Comparison of ENCODE assay signal across 21 cellular contexts in genomic region chr9:133448487-133448972, GRCh38. TPM values are rescaled to one million over a fixed set of nuclear protein-coding genes. Genes with fewer than 3 reads are reported as not detected.
DNase-seq lines count a peak whose midpoint lies in the region; ATAC-seq, FAIRE-seq and TF ChIP-seq lines count a peak whose summit lies in the region.
"Had no signal": no experiment of that assay in that cellular context is flagged by ENCODE, and none has a peak within 500 bp of the region (broad histone marks: within the 10 kb centered on the region; RNA-seq: fewer than 3 reads in every experiment).

No MANE protein-coding gene starts in this region.

- H3K36me3 ChIP-seq in HepG2 (replicated peaks in 1 of 2; ENCODE audit: control insufficient read depth in 1 of 2, insufficient read depth in 2 of 2, low read length in 2 of 2) (no peaks in the 10 kb centered on the region), small intestine (ENCODE audit: control insufficient read depth in 2 of 2, insufficient read depth in 2 of 2, low read length in 2 of 2) (no peaks in the 10 kb centered on the region), testis (ENCODE audit: low read depth, missing control alignments) (no peaks in the 10 kb centered on the region)

- no peak for FAIRE-seq in HepG2 (lab: Jason Lieb, UNC)
- no peak for FAIRE-seq in small intestine (lab: Jason Lieb, UNC)

- H3K9me3 ChIP-seq in HepG2 (ENCODE audit: low read length), result no peaks in the 10 kb centered on the region
- no peaks in the 10 kb centered on the region for H3K9me3 ChIP-seq in small intestine (ENCODE audit: control insufficient read depth, low read depth)
- no peaks in the 10 kb centered on the region for H3K9me3 ChIP-seq in testis
- H3K9me3 ChIP-seq: Caco-2 had no signal

- H3K4me3 ChIP-seq in HepG2 (replicated peaks in 1 of 3; ENCODE audit: insufficient read depth in 1 of 3, low read depth in 2 of 3, low read length in 3 of 3) (peak overlapping the region in 2 of 3 experiments; percentile 36 to 66; a peak in 4 of 6 replicates), small intestine (ENCODE audit: low read depth in 1 of 2, low read length in 2 of 2) (no peak overlapping the region), testis (no peak overlapping the region)
- H3K4me3 ChIP-seq: PC-9 had no signal

- no peak for TF ChIP-seq RAD21 in HepG2 (CRISPR knock-in tag; IDR thresholded peaks at IDR 0.05)

- H3K27me3 ChIP-seq in HepG2 (ENCODE audit: control insufficient read depth in 1 of 2, insufficient read depth in 2 of 2, low read length in 2 of 2) (peaks cover 3 to 29% of the 10 kb centered on the region in 2 experiments; a peak in 3 of 5 replicates), small intestine (ENCODE audit: control insufficient read depth in 2 of 2, insufficient read depth in 2 of 2, low read length in 2 of 2) (no peaks in the 10 kb centered on the region), testis (no peaks in the 10 kb centered on the region)

- H3K4me2 ChIP-seq in HepG2 (ENCODE audit: low read depth, low read length), result peak overlapping the region; percentile 82
- H3K4me2 ChIP-seq: PC-9 had no signal

- WGBS in HepG2 (ENCODE audit: low lambda C conversion rate), result 0% methylated on average over 4 of the region's 13 CpGs
- WGBS in small intestine, 3 donors, result 37 to 68% (median 37%) methylated on average over 13 of the region's 13 CpGs
- WGBS in testis, 2 donors, result 72 to 75% methylated on average over 8 to 10 of the region's 13 CpGs

- H3K9me3 Mint-ChIP-seq in WTC11, result no peaks in the 10 kb centered on the region
- H3K9me3 Mint-ChIP-seq: CD4-positive, alpha-beta T cell had no signal

- no peaks in the 10 kb centered on the region for H3K27me3 Mint-ChIP-seq in WTC11 (ENCODE audit: low read depth)

- H2AFZ ChIP-seq in HepG2 (ENCODE audit: low read length), result no peak overlapping the region
- H2AFZ ChIP-seq: PC-9 had no signal

- H3K27ac ChIP-seq in HepG2 (ENCODE audit: extremely low read length, insufficient read depth, low read length), result no peak overlapping the region
- no peak overlapping the region for H3K27ac ChIP-seq in small intestine (ENCODE audit: low read depth in 1 of 2, low read length in 1 of 2)
- H3K27ac ChIP-seq in testis, result no peak overlapping the region
- H3K27ac ChIP-seq: 22Rv1, PC-9, RWPE1 had no signal

- no peaks in the 10 kb centered on the region for H3K36me3 Mint-ChIP-seq in WTC11

- H3K9ac ChIP-seq in HepG2 (ENCODE audit: insufficient read depth, low read depth, low read length), result 0 out of 2 replicates have a peak overlapping the region, but pooled peaks have one; percentile 11

- POLR2A ChIA-PET in WTC11 (lab: Charles Lee) (no interaction called here), HepG2 (lab: Yijun Ruan, JAX) (interaction anchor here (1.9 to 2.1 kb wide), 2 partner anchors 11 to 30 kb away, joined by 4 to 16 read pairs; partner anchors contain the start of genes CACFD1 and REXO4)

- intact Hi-C loops in HepG2 (cut with micrococcal nuclease; ENCODE audit: unreplicated experiment) (no loop called here), testis (cut with DNase I; ENCODE audit: low total_unique reads) (no loop called here)

- TF ChIP-seq POLR2A in HepG2 (IDR thresholded peaks at IDR 0.05; ENCODE audit: insufficient read depth in 1 of 2, low read depth in 2 of 2, low read length in 2 of 2) (no peak), testis (IDR thresholded peaks at IDR 0.05) (no peak)

- H3K4me1 ChIP-seq in HepG2 (ENCODE audit: insufficient read depth, low read length), result peaks cover 24% of the 10 kb centered on the region
- H3K4me1 ChIP-seq in small intestine (ENCODE audit: control insufficient read depth in 2 of 2, insufficient read depth in 1 of 2, low read depth in 1 of 2, low read length in 1 of 2), result no peaks in the 10 kb centered on the region
- no peaks in the 10 kb centered on the region for H3K4me1 ChIP-seq in testis
- H3K4me1 ChIP-seq: Caco-2 had no signal

- H3K4me3 Mint-ChIP-seq in WTC11, result no peak overlapping the region
- H3K4me3 Mint-ChIP-seq: CD4-positive, alpha-beta T cell had no signal

- H3K27ac Mint-ChIP-seq in WTC11, result no peak overlapping the region
- H3K27ac Mint-ChIP-seq: CD4-positive, alpha-beta T cell had no signal

- CTCF ChIA-PET in WTC11 (lab: Charles Lee), result no interaction called here
- CTCF ChIA-PET in HepG2 (lab: Yijun Ruan, JAX; ENCODE audit: low intra/inter-chr PET ratio, low total read pairs), result no interaction called here

- peak; percentile 24; the same call in 1 of the 2 replicates for ATAC-seq in WTC11
- peak; percentile 86 for ATAC-seq in HepG2

- no peaks in the 10 kb centered on the region for H4K20me1 ChIP-seq in HepG2 (ENCODE audit: insufficient read depth, low read length)

- TF ChIP-seq EP300 in HepG2 (IDR thresholded peaks at IDR 0.05; ENCODE audit: low read depth in 2 of 2, low read length in 2 of 2) (no peak), HepG2 (CRISPR knock-in tag; IDR thresholded peaks at IDR 0.05; ENCODE audit: borderline replicate concordance) (no peak)

- in situ Hi-C loops in HepG2 (cut with HindIII; ENCODE audit: extremely low pct_ligation_motif_present, low pct_unique_long_range_greater_than_20kb), result no loop called here

- no peaks in the 10 kb centered on the region for H3K79me2 ChIP-seq in HepG2 (ENCODE audit: insufficient read depth, low read length)

- H3K4me1 Mint-ChIP-seq in WTC11, result no peaks in the 10 kb centered on the region

- DNase-seq in NCI-H1417 (lab: John Stamatoyannopoulos, UW) (peak in 2 of 3 experiments; percentile 19 to 66), NCI-H1417 treated with DMSO at 0.1 percent for 48 hours (lab: John Stamatoyannopoulos, UW) (no peak), WTC11 (ENCODE audit: low spot score) (peak; percentile 9), HepG2 (ENCODE audit: low spot score) (peak; percentile 25), small intestine (peak; percentile 44), testis (no peak), NCI-H526 (lab: John Stamatoyannopoulos, UW) (no peak), retina (no peak)
- DNase-seq: Caco-2; CD4-positive, alpha-beta T cell; DMS153; GDM1; HCEC 1CT; NCI-H1105; NCI-H187; NCI-H2107; NCI-H510A; NCI-H82; PC-9 had no signal

- BruUV-seq in HepG2 (replicated peaks; lab: Mats Ljungman, UMichigan), result no TSS peak

- no peak for TF ChIP-seq CTCF in WTC11 (IDR thresholded peaks at IDR 0.05)
- TF ChIP-seq CTCF in HepG2 (CRISPR knock-in tag; IDR thresholded peaks at IDR 0.05), result peak; percentile 12; the same call in 1 of the 2 replicates
- TF ChIP-seq CTCF in testis (IDR thresholded peaks at IDR 0.05), result no peak

RNA-seq across cellular contexts. Expression of gene CACFD1, which starts 11.2 kb away (rescaled TPM):
- total RNA-seq in WTC11 (2021) (22.5 to 38.7 TPM (median 29.5 TPM) in 3 replicates), HepG2 (2016; rRNA removed; fragmentation: Illumina TruSeq; extraction: Trizol) (8.2 and 13.8 TPM in 2 replicates), testis (10 to 100 TPM; 43.3 to 47.9 TPM)
- total RNA-seq in HepG2 (2016; cell fraction: cytosol; rRNA removed; fragmentation: Illumina TruSeq; extraction: Trizol; ENCODE audit: low read depth), result 3.2 and 3.9 TPM in 2 replicates
- 7.9 and 15.6 TPM in 2 replicates for total RNA-seq in HepG2 (2016; cell fraction: insoluble cytoplasmic fraction; rRNA removed; fragmentation: Illumina TruSeq; extraction: Trizol)
- total RNA-seq in HepG2 (2016; cell fraction: membrane; rRNA removed; fragmentation: Illumina TruSeq; extraction: Trizol), result 10.0 and 11.4 TPM in 2 replicates
- 12.1 and 14.4 TPM in 2 replicates for total RNA-seq in HepG2 (2016; cell fraction: nucleus; rRNA removed; fragmentation: Illumina TruSeq; extraction: Trizol)
- polyA plus RNA-seq in HepG2 (2011; rRNA removed) (14.6 and 21.3 TPM in 2 replicates), small intestine (10 to 100 TPM; 27.0 to 30.8 (median 28.2) TPM), testis (ENCODE audit: insufficient read depth, low read depth, low replicate concordance) (34.7 TPM)
- 13.1 and 15.4 TPM in 2 replicates for polyA plus RNA-seq in HepG2 (2011; cell fraction: cytosol; rRNA removed)
- polyA plus RNA-seq in HepG2 (2011; cell fraction: nucleus; rRNA removed), result 33.2 and 35.5 TPM in 2 replicates
- polyA plus RNA-seq in HepG2 (2012), result 12.0 and 17.4 TPM in 2 replicates
- 3.2 and 4.4 TPM in 2 replicates for polyA plus RNA-seq in HepG2 (2016; cell fraction: cytosol; fragmentation: Illumina TruSeq; extraction: Trizol; ENCODE audit: low read depth)
- polyA plus RNA-seq in HepG2 (2016; cell fraction: insoluble cytoplasmic fraction; fragmentation: Illumina TruSeq; extraction: Trizol; ENCODE audit: low read depth), result 8.6 and 9.0 TPM in 2 replicates
- 8.8 and 9.3 TPM in 2 replicates for polyA plus RNA-seq in HepG2 (2016; cell fraction: membrane; fragmentation: Illumina TruSeq; extraction: Trizol; ENCODE audit: low read depth)
- polyA plus RNA-seq in HepG2 (2016; cell fraction: nucleus; fragmentation: Illumina TruSeq; extraction: Trizol; ENCODE audit: insufficient read depth, low read depth), result 20.0 and 22.0 TPM in 2 replicates
- 8.1 and 55.0 TPM in 2 replicates for polyA minus RNA-seq in HepG2 (2011; rRNA and poly(A)+ RNA removed; ENCODE audit: low replicate concordance)
- 7.1 and 8.0 TPM in 2 replicates for polyA minus RNA-seq in HepG2 (2011; cell fraction: cytosol; rRNA and poly(A)+ RNA removed)
- polyA minus RNA-seq in HepG2 (2011; cell fraction: nucleus; rRNA and poly(A)+ RNA removed), result 25.4 and 28.7 TPM in 2 replicates

RNA-seq across cellular contexts. Expression of gene ADAMTS13, which starts 26.4 kb away (rescaled TPM):
- 12.0 to 16.4 TPM (median 15.9 TPM) in 3 replicates for total RNA-seq in WTC11 (2021)
- 0.69 and 0.91 TPM in 2 replicates for total RNA-seq in HepG2 (2016; rRNA removed; fragmentation: Illumina TruSeq; extraction: Trizol)
- 0.26 and 0.30 TPM in 2 replicates for total RNA-seq in HepG2 (2016; cell fraction: cytosol; rRNA removed; fragmentation: Illumina TruSeq; extraction: Trizol; ENCODE audit: low read depth)
- 0.22 and 0.91 TPM in 2 replicates for total RNA-seq in HepG2 (2016; cell fraction: insoluble cytoplasmic fraction; rRNA removed; fragmentation: Illumina TruSeq; extraction: Trizol)
- total RNA-seq in HepG2 (2016; cell fraction: membrane; rRNA removed; fragmentation: Illumina TruSeq; extraction: Trizol), result 0.21 and 0.37 TPM in 2 replicates
- 0.78 and 1.4 TPM in 2 replicates for total RNA-seq in HepG2 (2016; cell fraction: nucleus; rRNA removed; fragmentation: Illumina TruSeq; extraction: Trizol)
- 4.5 and 5.0 TPM in 2 replicates for polyA plus RNA-seq in HepG2 (2011; rRNA removed)
- 1.2 and 2.2 TPM in 2 replicates for polyA plus RNA-seq in HepG2 (2011; cell fraction: cytosol; rRNA removed)
- polyA plus RNA-seq in HepG2 (2011; cell fraction: nucleus; rRNA removed), result 35.9 and 63.7 TPM in 2 replicates
- polyA plus RNA-seq in HepG2 (2012), result 1.4 and 2.0 TPM in 2 replicates
- polyA plus RNA-seq in HepG2 (2016; cell fraction: cytosol; fragmentation: Illumina TruSeq; extraction: Trizol; ENCODE audit: low read depth), result 0.12 and 0.16 TPM in 2 replicates
- 0.48 and 0.73 TPM in 2 replicates for polyA plus RNA-seq in HepG2 (2016; cell fraction: insoluble cytoplasmic fraction; fragmentation: Illumina TruSeq; extraction: Trizol; ENCODE audit: low read depth)
- polyA plus RNA-seq in HepG2 (2016; cell fraction: membrane; fragmentation: Illumina TruSeq; extraction: Trizol; ENCODE audit: low read depth), result 0.14 and 0.23 TPM in 2 replicates
- polyA plus RNA-seq in HepG2 (2016; cell fraction: nucleus; fragmentation: Illumina TruSeq; extraction: Trizol; ENCODE audit: insufficient read depth, low read depth), result 4.6 TPM in 2 replicates
- 0.75 and 1.4 TPM in 2 replicates for polyA minus RNA-seq in HepG2 (2011; rRNA and poly(A)+ RNA removed; ENCODE audit: low replicate concordance)
- 0.30 and 0.62 TPM in 2 replicates for polyA minus RNA-seq in HepG2 (2011; cell fraction: cytosol; rRNA and poly(A)+ RNA removed)
- polyA minus RNA-seq in HepG2 (2011; cell fraction: nucleus; rRNA and poly(A)+ RNA removed), result 2.4 and 3.1 TPM in 2 replicates
- 10 to 100 TPM in 1 of 3 donors, 1 to 10 TPM in 2; 2.4 to 16.8 (median 6.5) TPM for polyA plus RNA-seq in small intestine
- total RNA-seq in testis, result 10 to 100 TPM; 15.4 to 21.2 TPM
- polyA plus RNA-seq in testis (ENCODE audit: insufficient read depth, low read depth, low replicate concordance), result 15.6 TPM

RNA-seq across cellular contexts. Expression of gene SLC2A6, which starts 30.4 kb away (rescaled TPM):
- total RNA-seq in WTC11 (2021) (13.4 to 16.6 TPM (median 14.2 TPM) in 3 replicates), HepG2 (2016; rRNA removed; fragmentation: Illumina TruSeq; extraction: Trizol) (6.3 and 15.0 TPM in 2 replicates), testis (1 to 10 TPM; 2.6 to 3.5 TPM)
- 1.8 and 2.0 TPM in 2 replicates for total RNA-seq in HepG2 (2016; cell fraction: cytosol; rRNA removed; fragmentation: Illumina TruSeq; extraction: Trizol; ENCODE audit: low read depth)
- total RNA-seq in HepG2 (2016; cell fraction: insoluble cytoplasmic fraction; rRNA removed; fragmentation: Illumina TruSeq; extraction: Trizol), result 5.3 and 14.9 TPM in 2 replicates
- total RNA-seq in HepG2 (2016; cell fraction: membrane; rRNA removed; fragmentation: Illumina TruSeq; extraction: Trizol), result 4.5 and 4.6 TPM in 2 replicates
- 16.5 and 16.8 TPM in 2 replicates for total RNA-seq in HepG2 (2016; cell fraction: nucleus; rRNA removed; fragmentation: Illumina TruSeq; extraction: Trizol)
- polyA plus RNA-seq in HepG2 (2011; rRNA removed) (4.1 and 9.1 TPM in 2 replicates), small intestine (1 to 10 TPM in 2 of 3 donors, under 1 TPM in 1; 0.89 to 2.5 (median 1.6) TPM), testis (ENCODE audit: insufficient read depth, low read depth, low replicate concordance) (2.9 TPM)
- 5.0 and 5.7 TPM in 2 replicates for polyA plus RNA-seq in HepG2 (2011; cell fraction: cytosol; rRNA removed)
- polyA plus RNA-seq in HepG2 (2011; cell fraction: nucleus; rRNA removed), result 7.2 and 12.6 TPM in 2 replicates
- polyA plus RNA-seq in HepG2 (2012), result 2.1 and 4.5 TPM in 2 replicates
- 1.7 and 2.0 TPM in 2 replicates for polyA plus RNA-seq in HepG2 (2016; cell fraction: cytosol; fragmentation: Illumina TruSeq; extraction: Trizol; ENCODE audit: low read depth)
- 4.0 and 5.0 TPM in 2 replicates for polyA plus RNA-seq in HepG2 (2016; cell fraction: insoluble cytoplasmic fraction; fragmentation: Illumina TruSeq; extraction: Trizol; ENCODE audit: low read depth)
- polyA plus RNA-seq in HepG2 (2016; cell fraction: membrane; fragmentation: Illumina TruSeq; extraction: Trizol; ENCODE audit: low read depth), result 2.7 and 3.1 TPM in 2 replicates
- 22.0 and 22.4 TPM in 2 replicates for polyA plus RNA-seq in HepG2 (2016; cell fraction: nucleus; fragmentation: Illumina TruSeq; extraction: Trizol; ENCODE audit: insufficient read depth, low read depth)
- 16.3 and 18.5 TPM in 2 replicates for polyA minus RNA-seq in HepG2 (2011; rRNA and poly(A)+ RNA removed; ENCODE audit: low replicate concordance)
- polyA minus RNA-seq in HepG2 (2011; cell fraction: cytosol; rRNA and poly(A)+ RNA removed), result 6.5 and 7.4 TPM in 2 replicates
- 9.1 and 12.8 TPM in 2 replicates for polyA minus RNA-seq in HepG2 (2011; cell fraction: nucleus; rRNA and poly(A)+ RNA removed)

RNA-seq across cellular contexts. Expression of gene REXO4, which starts 30.7 kb away (rescaled TPM):
- total RNA-seq in WTC11 (2021) (33.0 to 38.6 TPM (median 36.3 TPM) in 3 replicates), HepG2 (2016; rRNA removed; fragmentation: Illumina TruSeq; extraction: Trizol) (30.4 and 32.9 TPM in 2 replicates), testis (10 to 100 TPM; 31.4 to 31.5 TPM)
- total RNA-seq in HepG2 (2016; cell fraction: cytosol; rRNA removed; fragmentation: Illumina TruSeq; extraction: Trizol; ENCODE audit: low read depth), result 13.1 and 13.7 TPM in 2 replicates
- total RNA-seq in HepG2 (2016; cell fraction: insoluble cytoplasmic fraction; rRNA removed; fragmentation: Illumina TruSeq; extraction: Trizol), result 30.5 and 30.8 TPM in 2 replicates
- 26.1 and 26.5 TPM in 2 replicates for total RNA-seq in HepG2 (2016; cell fraction: membrane; rRNA removed; fragmentation: Illumina TruSeq; extraction: Trizol)
- total RNA-seq in HepG2 (2016; cell fraction: nucleus; rRNA removed; fragmentation: Illumina TruSeq; extraction: Trizol), result 13.7 and 15.5 TPM in 2 replicates
- polyA plus RNA-seq in HepG2 (2011; rRNA removed) (18.5 and 20.2 TPM in 2 replicates), small intestine (10 to 100 TPM; 18.9 to 22.9 (median 20.1) TPM), testis (ENCODE audit: insufficient read depth, low read depth, low replicate concordance) (36.7 TPM)
- 20.6 and 24.2 TPM in 2 replicates for polyA plus RNA-seq in HepG2 (2011; cell fraction: cytosol; rRNA removed)
- 13.1 and 13.9 TPM in 2 replicates for polyA plus RNA-seq in HepG2 (2011; cell fraction: nucleus; rRNA removed)
- polyA plus RNA-seq in HepG2 (2012), result 18.4 and 20.8 TPM in 2 replicates
- polyA plus RNA-seq in HepG2 (2016; cell fraction: cytosol; fragmentation: Illumina TruSeq; extraction: Trizol; ENCODE audit: low read depth), result 13.2 and 14.9 TPM in 2 replicates
- 40.1 and 41.2 TPM in 2 replicates for polyA plus RNA-seq in HepG2 (2016; cell fraction: insoluble cytoplasmic fraction; fragmentation: Illumina TruSeq; extraction: Trizol; ENCODE audit: low read depth)
- polyA plus RNA-seq in HepG2 (2016; cell fraction: membrane; fragmentation: Illumina TruSeq; extraction: Trizol; ENCODE audit: low read depth), result 23.2 and 24.3 TPM in 2 replicates
- polyA plus RNA-seq in HepG2 (2016; cell fraction: nucleus; fragmentation: Illumina TruSeq; extraction: Trizol; ENCODE audit: insufficient read depth, low read depth), result 25.0 and 27.5 TPM in 2 replicates
- polyA minus RNA-seq in HepG2 (2011; rRNA and poly(A)+ RNA removed; ENCODE audit: low replicate concordance), result 29.1 and 46.3 TPM in 2 replicates
- polyA minus RNA-seq in HepG2 (2011; cell fraction: cytosol; rRNA and poly(A)+ RNA removed), result 14.4 and 15.3 TPM in 2 replicates
- 16.2 TPM in 2 replicates for polyA minus RNA-seq in HepG2 (2011; cell fraction: nucleus; rRNA and poly(A)+ RNA removed)

Comparison
In these comparisons a context has a peak if more than half of its experiments do, and no peak if none do; other contexts are left out.
1. DNase-seq: peak in NCI-H1417 (2 of 3), WTC11 (single experiment), HepG2 (single experiment) and small intestine (single experiment); none in NCI-H1417 treated with DMSO at 0.1 percent for 48 hours (single experiment), testis (single experiment), NCI-H526 (0 of 2) and retina (single experiment).
2. H3K4me3 ChIP-seq: peak in HepG2 (2 of 3); none in small intestine (0 of 2) and testis (0 of 2).